In genomic region chr11:117693344-117693743, GRCh38 we compare ENCODE assay signal across 13 cellular contexts.
DNase-seq lines count a peak whose midpoint lies in the region; ATAC-seq and TF ChIP-seq lines count a peak whose summit lies in the region.
"Had no signal": no experiment of that assay in that cellular context is flagged by ENCODE, and none has a peak within 500 bp of the region (broad histone marks: within the 10 kb centered on the region; RNA-seq: fewer than 3 reads in every experiment).

No MANE protein-coding gene starts in this region.

- H3K9ac ChIP-seq in PC-3 (ENCODE audit: low read length) = no peak overlapping the region

- H3K27ac ChIP-seq in PC-3 (ENCODE audit: low read length) (no peak overlapping the region), foreskin keratinocyte (no peak overlapping the region), upper lobe of right lung (no peak overlapping the region)
- H3K27ac ChIP-seq: C4-2B had no signal

- POLR2A ChIA-PET in PC-3 (lab: Charles Lee; ENCODE audit: unreplicated experiment) = no interaction called here

- no peak for TF ChIP-seq CTCF in Calu3 (IDR thresholded peaks at IDR 0.05; ENCODE audit: unreplicated experiment)
- no peak for TF ChIP-seq CTCF in PC-3 (conservative IDR thresholded peaks at IDR 0.05; ENCODE audit: low read depth, low read length)
- TF ChIP-seq CTCF in foreskin keratinocyte (conservative IDR thresholded peaks at IDR 0.05) = no peak
- no peak for TF ChIP-seq CTCF in upper lobe of right lung (IDR thresholded peaks at IDR 0.05)

- peaks cover 8% of the 10 kb centered on the region for H3K4me1 Mint-ChIP-seq in Calu3 (ENCODE audit: low read depth, unreplicated experiment)
- H3K4me1 Mint-ChIP-seq: B cell had no signal

- ATAC-seq in PC-3 (no peak), foreskin keratinocyte (peak; percentile 21), upper lobe of right lung (peak; percentile 38)
- ATAC-seq: CD8-positive, alpha-beta T cell had no signal

- intact Hi-C loops in Calu3 (cut with micrococcal nuclease; ENCODE audit: unreplicated experiment) = no loop called here
- intact Hi-C loops in PC-3 (cut with micrococcal nuclease) = no loop called here
- intact Hi-C loops in upper lobe of right lung (cut with DNase I) = no loop called here
- intact Hi-C loops in head of caudate nucleus (cut with DNase I) = no loop called here

- H3K9me2 ChIP-seq in PC-3 (replicated peaks; ENCODE audit: low read length) = no peaks in the 10 kb centered on the region

- no peak overlapping the region for H2AFZ ChIP-seq in PC-3 (ENCODE audit: low read length)

- H3K4me3 ChIP-seq in PC-3 (ENCODE audit: low read length) (no peak overlapping the region), upper lobe of right lung (no peak overlapping the region)

- no peak overlapping the region for H3K27ac Mint-ChIP-seq in Calu3 (ENCODE audit: unreplicated experiment)
- H3K27ac Mint-ChIP-seq: B cell; CD8-positive, alpha-beta T cell had no signal

- DNase-seq in Calu3 (peak; percentile 14), PC-3 (peak; percentile 60), foreskin keratinocyte (peak; percentile 19 to 39), upper lobe of right lung (no peak), amniotic stem cell (lab: John Stamatoyannopoulos, UW) (no peak), EL (no peak), head of caudate nucleus (no peak)
- DNase-seq: CD8-positive, alpha-beta T cell; COR-L47; DMS53; IMR-90 had no signal

- H3K36me3 ChIP-seq in PC-3 (ENCODE audit: low read depth, low read length) (no peaks in the 10 kb centered on the region), upper lobe of right lung (no peaks in the 10 kb centered on the region)

- H3F3A ChIP-seq in PC-3 (ENCODE audit: low read length, unreplicated experiment) = no peaks in the 10 kb centered on the region

- no peaks in the 10 kb centered on the region for H3K79me2 ChIP-seq in PC-3 (ENCODE audit: low read length)

- H3K9me3 ChIP-seq in PC-3 (ENCODE audit: low read length) (no peaks in the 10 kb centered on the region), upper lobe of right lung (no peaks in the 10 kb centered on the region)

- H4K20me1 ChIP-seq in PC-3 (ENCODE audit: low read length) = no peaks in the 10 kb centered on the region

- no peak overlapping the region for H3K4me3 Mint-ChIP-seq in Calu3 (ENCODE audit: low read depth, unreplicated experiment)
- H3K4me3 Mint-ChIP-seq: B cell; CD8-positive, alpha-beta T cell had no signal

- H3K4me2 ChIP-seq in PC-3 (ENCODE audit: low read length) = peak overlapping the region; percentile 6; the same call in 1 of the 2 replicates

- BruUV-seq in Calu3 (replicated peaks; lab: Mats Ljungman, UMichigan) (no TSS peak), PC-3 (replicated peaks; lab: Mats Ljungman, UMichigan) (no TSS peak)

- H3K4me1 ChIP-seq in PC-3 (ENCODE audit: insufficient read depth, low read length) (peaks cover 8% of the 10 kb centered on the region), foreskin keratinocyte (peaks cover 4% of the 10 kb centered on the region), upper lobe of right lung (no peaks in the 10 kb centered on the region)

- H3K36me3 Mint-ChIP-seq in Calu3 (ENCODE audit: insufficient read depth, unreplicated experiment) = no peaks in the 10 kb centered on the region
- H3K36me3 Mint-ChIP-seq: CD8-positive, alpha-beta T cell had no signal

- peaks cover 93% of the 10 kb centered on the region for H3K27me3 ChIP-seq in PC-3 (ENCODE audit: low read length)
- peaks cover 27% of the 10 kb centered on the region for H3K27me3 ChIP-seq in foreskin keratinocyte
- no peaks in the 10 kb centered on the region for H3K27me3 ChIP-seq in upper lobe of right lung

- no peaks in the 10 kb centered on the region for H3K27me3 Mint-ChIP-seq in Calu3 (ENCODE audit: unreplicated experiment)

- H3K9me3 Mint-ChIP-seq in Calu3 (ENCODE audit: low read depth, unreplicated experiment) = no peaks in the 10 kb centered on the region
- H3K9me3 Mint-ChIP-seq: CD8-positive, alpha-beta T cell had no signal

- CTCF ChIA-PET in Calu3 (lab: Charles Lee) = no interaction called here
- CTCF ChIA-PET in PC-3 (lab: Charles Lee) = interaction anchor here (0.5 kb wide), 1 partner anchor 303 kb away, joined by 3 read pairs; no protein-coding TSS in a partner anchor

Comparison
In these comparisons a context has a peak if more than half of its experiments do, and no peak if none do; other contexts are left out.
1. DNase-seq: peak in Calu3 (single experiment), PC-3 (single experiment) and foreskin keratinocyte (2 of 2); none in upper lobe of right lung (single experiment), amniotic stem cell (single experiment), EL (single experiment) and head of caudate nucleus (0 of 42).